ENCODE assay signal across 1 cellular context in the genomic region with DNA sequence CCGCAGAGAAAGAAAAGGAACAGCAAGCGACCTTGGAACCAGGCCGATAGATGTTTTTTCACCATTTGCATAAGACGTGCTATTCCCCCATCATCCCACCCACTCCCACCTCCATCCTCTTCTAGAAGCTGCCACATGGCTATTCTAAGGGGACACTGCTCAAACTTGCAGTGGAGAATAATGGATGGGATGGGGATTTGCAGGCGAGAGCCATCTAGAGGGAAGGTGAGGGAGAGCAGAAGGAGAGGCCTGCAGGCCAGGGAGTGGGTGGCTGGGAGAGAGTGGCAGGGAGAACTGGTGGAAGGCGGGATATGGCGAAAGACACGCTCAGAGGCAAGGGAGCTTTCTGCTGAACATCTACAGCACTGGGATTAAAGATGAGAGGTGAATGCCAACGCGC.
TF ChIP-seq lines count a peak whose summit lies in the region.

No MANE protein-coding gene starts in this region.

TF ChIP-seq in GM12878, 131 proteins besides CTCF, POLR2A, EP300 and RAD21 (continued from another document):
- TF ChIP-seq ZBTB33 (IDR thresholded peaks at IDR 0.05) = no peak
- no peak for TF ChIP-seq ETV6 (conservative IDR thresholded peaks at IDR 0.05 in 1 of 2, IDR thresholded peaks at IDR 0.05 in 1 of 2; ENCODE audit: borderline replicate concordance in 1 of 2, low read depth in 1 of 2)
- TF ChIP-seq EED (IDR thresholded peaks at IDR 0.05; ENCODE audit: low read depth) = no peak
- TF ChIP-seq ZNF207 (IDR thresholded peaks at IDR 0.05; ENCODE audit: borderline replicate concordance) = no peak
- no peak for TF ChIP-seq CEBPZ (IDR thresholded peaks at IDR 0.05; ENCODE audit: low read depth, low read length)
- TF ChIP-seq ZNF24 (IDR thresholded peaks at IDR 0.05) = no peak
- TF ChIP-seq LARP7 (IDR thresholded peaks at IDR 0.05) = no peak
- no peak for TF ChIP-seq RUNX3 (IDR thresholded peaks at IDR 0.05; ENCODE audit: low read length)
- TF ChIP-seq SREBF1 (IDR thresholded peaks at IDR 0.05; ENCODE audit: low read length) = no peak
- no peak for TF ChIP-seq FOXM1 (IDR thresholded peaks at IDR 0.05; ENCODE audit: low read depth, low read length)
- TF ChIP-seq, protein P1, sequence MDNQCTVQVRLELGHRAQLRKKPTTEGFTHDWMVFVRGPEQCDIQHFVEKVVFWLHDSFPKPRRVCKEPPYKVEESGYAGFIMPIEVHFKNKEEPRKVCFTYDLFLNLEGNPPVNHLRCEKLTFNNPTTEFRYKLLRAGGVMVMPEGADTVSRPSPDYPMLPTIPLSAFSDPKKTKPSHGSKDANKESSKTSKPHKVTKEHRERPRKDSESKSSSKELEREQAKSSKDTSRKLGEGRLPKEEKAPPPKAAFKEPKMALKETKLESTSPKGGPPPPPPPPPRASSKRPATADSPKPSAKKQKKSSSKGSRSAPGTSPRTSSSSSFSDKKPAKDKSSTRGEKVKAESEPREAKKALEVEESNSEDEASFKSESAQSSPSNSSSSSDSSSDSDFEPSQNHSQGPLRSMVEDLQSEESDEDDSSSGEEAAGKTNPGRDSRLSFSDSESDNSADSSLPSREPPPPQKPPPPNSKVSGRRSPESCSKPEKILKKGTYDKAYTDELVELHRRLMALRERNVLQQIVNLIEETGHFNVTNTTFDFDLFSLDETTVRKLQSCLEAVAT (IDR thresholded peaks at IDR 0.05) = no peak
- TF ChIP-seq STAT1 (conservative IDR thresholded peaks at IDR 0.05) = no peak
- TF ChIP-seq JUND (IDR thresholded peaks at IDR 0.05; ENCODE audit: low read depth, low read length) = no peak
- TF ChIP-seq, protein P2, sequence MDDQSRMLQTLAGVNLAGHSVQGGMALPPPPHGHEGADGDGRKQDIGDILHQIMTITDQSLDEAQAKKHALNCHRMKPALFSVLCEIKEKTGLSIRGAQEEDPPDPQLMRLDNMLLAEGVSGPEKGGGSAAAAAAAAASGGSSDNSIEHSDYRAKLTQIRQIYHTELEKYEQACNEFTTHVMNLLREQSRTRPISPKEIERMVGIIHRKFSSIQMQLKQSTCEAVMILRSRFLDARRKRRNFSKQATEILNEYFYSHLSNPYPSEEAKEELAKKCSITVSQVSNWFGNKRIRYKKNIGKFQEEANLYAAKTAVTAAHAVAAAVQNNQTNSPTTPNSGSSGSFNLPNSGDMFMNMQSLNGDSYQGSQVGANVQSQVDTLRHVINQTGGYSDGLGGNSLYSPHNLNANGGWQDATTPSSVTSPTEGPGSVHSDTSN (IDR thresholded peaks at IDR 0.05; ENCODE audit: insufficient replicate concordance, low read depth, low read length) = no peak
TF ChIP-seq in GM12878: peak in this region for 0.
